ENCODE assay signal across 19 cellular contexts in the genomic region with DNA sequence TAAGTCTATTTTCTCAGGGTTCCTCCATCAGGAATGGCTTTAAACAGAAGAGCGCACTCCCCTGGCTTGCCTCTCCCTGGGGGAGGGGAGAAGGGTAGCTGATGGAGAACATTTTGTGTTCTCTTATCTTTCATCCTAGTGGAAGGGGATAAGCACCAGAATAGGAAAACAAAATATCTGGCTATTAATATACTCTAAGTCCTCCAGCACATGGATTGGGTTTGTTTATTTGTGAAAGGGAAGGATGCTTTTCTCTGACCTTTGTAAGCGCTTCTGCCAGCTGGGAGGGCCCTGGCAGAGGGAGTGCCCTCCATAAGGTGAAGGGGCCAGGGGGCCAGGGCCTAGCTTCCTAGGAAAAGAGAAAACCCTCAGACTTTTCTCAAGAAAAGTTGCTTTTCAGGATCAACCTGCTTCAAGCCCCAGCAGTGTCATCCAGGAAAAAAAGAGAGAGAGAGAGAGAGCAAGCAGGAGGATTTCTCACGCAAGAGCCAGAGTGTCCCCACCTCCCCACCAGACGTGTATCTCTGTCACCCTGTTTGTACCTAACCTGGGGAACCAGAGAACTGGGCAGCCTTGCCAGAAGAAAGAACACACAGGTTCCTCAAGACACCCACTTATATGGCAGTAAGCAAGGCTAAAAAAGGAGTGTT. TPM values are rescaled to one million over a fixed set of nuclear protein-coding genes. Genes with fewer than 3 reads are reported as not detected.
DNase-seq lines count a peak whose midpoint lies in the region; ATAC-seq, FAIRE-seq and TF ChIP-seq lines count a peak whose summit lies in the region.
"Had no signal": no experiment of that assay in that cellular context is flagged by ENCODE, and none has a peak within 500 bp of the region (broad histone marks: within the 10 kb centered on the region; RNA-seq: fewer than 3 reads in every experiment).

No MANE protein-coding gene starts in this region.

- peaks cover 7% of the 10 kb centered on the region for H3K36me3 Mint-ChIP-seq in progenitor cell of endocrine pancreas (ENCODE audit: insufficient read depth)
- H3K36me3 Mint-ChIP-seq: activated naive CD8-positive, alpha-beta T cell treated with anti-CD3 and anti-CD28 coated beads for 36 hours had no signal

- peak overlapping the region; percentile 21 for H3K4me3 Mint-ChIP-seq in progenitor cell of endocrine pancreas (ENCODE audit: low read depth)
- H3K4me3 Mint-ChIP-seq: activated CD8-positive, alpha-beta T cell treated with anti-CD3 and anti-CD28 coated beads for 36 hours; activated naive CD8-positive, alpha-beta T cell treated with anti-CD3 and anti-CD28 coated beads for 36 hours; T-helper 2 cell treated with Interferon-gamma antibody and Interleukin-4, amounts not matched to agents 5 μg/mL and 100 μg/mL, for 36 hours had no signal

- no peak for DNase-seq in Right ventricle myocardium inferior (ENCODE audit: missing footprints)
- DNase-seq in cardiac septum (ENCODE audit: low spot score) = no peak
- DNase-seq in islet precursor cell = peak; percentile 57
- DNase-seq in progenitor cell of endocrine pancreas (ENCODE audit: low spot score, unreplicated experiment) = no peak
- no peak for DNase-seq in HTR-8/SVneo (ENCODE audit: insufficient read length, low spot score)
- DNase-seq in cerebellar cortex (ENCODE audit: low spot score) = no peak
- no peak for DNase-seq in activated T-cell treated with anti-CD3 and anti-CD28 coated beads for 4 hours
- DNase-seq: activated CD8-positive, alpha-beta T cell treated with anti-CD3 and anti-CD28 coated beads for 36 hours; activated naive CD8-positive, alpha-beta T cell treated with anti-CD3 and anti-CD28 coated beads for 36 hours; DMS 273 treated with DMSO at 0.1 percent for 48 hours; effector memory CD4-positive, alpha-beta T cell; H7; hypothalamus; KG1; NCI-H2107; OCI-M1 had no signal

- peak overlapping the region; percentile 93 for H3K27ac Mint-ChIP-seq in progenitor cell of endocrine pancreas
- H3K27ac Mint-ChIP-seq: activated CD8-positive, alpha-beta T cell treated with anti-CD3 and anti-CD28 coated beads for 36 hours; activated naive CD8-positive, alpha-beta T cell treated with anti-CD3 and anti-CD28 coated beads for 36 hours; T-helper 2 cell treated with Interferon-gamma antibody and Interleukin-4, amounts not matched to agents 5 μg/mL and 100 μg/mL, for 36 hours had no signal

- peaks cover 44% of the 10 kb centered on the region for H3K4me1 Mint-ChIP-seq in progenitor cell of endocrine pancreas (ENCODE audit: low read depth)
- H3K4me1 Mint-ChIP-seq: activated naive CD8-positive, alpha-beta T cell treated with anti-CD3 and anti-CD28 coated beads for 36 hours had no signal

- ATAC-seq in Right ventricle myocardium inferior (peak; percentile 49), GM18867 (IDR thresholded peaks at IDR 0.05; ENCODE audit: unreplicated experiment) (no peak)
- ATAC-seq: activated CD8-positive, alpha-beta T cell treated with anti-CD3 and anti-CD28 coated beads for 36 hours had no signal

- TF ChIP-seq CTCF in progenitor cell of endocrine pancreas (IDR thresholded peaks at IDR 0.05; ENCODE audit: unreplicated experiment) = no peak

- intact Hi-C loops in Right ventricle myocardium inferior (cut with DNase I) (loop anchor here (2.0 kb wide), 2 partner anchors 14 to 138 kb away; no protein-coding TSS in a partner anchor), cardiac septum (cut with DNase I) (loop anchor here (2.0 to 10.0 kb wide), 3 partner anchors 18 to 142 kb away; a partner anchor contains a TSS)

- no peak for FAIRE-seq in HTR-8/SVneo (lab: Jason Lieb, UNC)
- FAIRE-seq: A204.1 had no signal

- H3K9me3 Mint-ChIP-seq in progenitor cell of endocrine pancreas (ENCODE audit: low read depth) = no peaks in the 10 kb centered on the region
- H3K9me3 Mint-ChIP-seq: activated CD8-positive, alpha-beta T cell treated with anti-CD3 and anti-CD28 coated beads for 36 hours; activated naive CD8-positive, alpha-beta T cell treated with anti-CD3 and anti-CD28 coated beads for 36 hours; T-helper 2 cell treated with Interferon-gamma antibody and Interleukin-4, amounts not matched to agents 5 μg/mL and 100 μg/mL, for 36 hours had no signal

- H3K27me3 Mint-ChIP-seq in progenitor cell of endocrine pancreas = no peaks in the 10 kb centered on the region
- H3K27me3 Mint-ChIP-seq: activated CD8-positive, alpha-beta T cell treated with anti-CD3 and anti-CD28 coated beads for 36 hours; activated naive CD8-positive, alpha-beta T cell treated with anti-CD3 and anti-CD28 coated beads for 36 hours had no signal

RNA-seq across cellular contexts. Expression of a gene that starts 34.2 kb away (rescaled TPM):
- total RNA-seq in Right ventricle myocardium inferior (3,009 TPM), cardiac septum (918 TPM), progenitor cell of endocrine pancreas (167 and 175 TPM in 2 replicates)
